11 cellular contexts compared by ENCODE assay signal in genomic region chr13:22126433-22127021, GRCh38.
A peak's percentile ranks its signal among the peaks of the same experiment; 100 is the strongest.
DNase-seq lines count a peak whose midpoint lies in the region; ATAC-seq and TF ChIP-seq lines count a peak whose summit lies in the region.
"Had no signal": no experiment of that assay in that cellular context is flagged by ENCODE, and none has a peak within 500 bp of the region (broad histone marks: within the 10 kb centered on the region; RNA-seq: fewer than 3 reads in every experiment).

No MANE protein-coding gene starts in this region.

- no peaks in the 10 kb centered on the region for H3K27me3 Mint-ChIP-seq in activated naive CD4-positive, alpha-beta T cell treated with anti-CD3 and anti-CD28 coated beads, Interleukin-2, amount 10 ng/mL, durations not matched to agents 7 days and 5 days

- no peak overlapping the region for H3K4me3 Mint-ChIP-seq in activated naive CD4-positive, alpha-beta T cell treated with anti-CD3 and anti-CD28 coated beads, Interleukin-2, amount 10 ng/mL, durations not matched to agents 7 days and 5 days
- H3K4me3 Mint-ChIP-seq: WTC11 had no signal

- no peaks in the 10 kb centered on the region for H3K27me3 ChIP-seq in colonic mucosa

- H3K9ac ChIP-seq in colonic mucosa (ENCODE audit: low read depth in 2 of 2, low read length in 2 of 2): no peak overlapping the region

- no peak for TF ChIP-seq CTCF in colonic mucosa (IDR thresholded peaks at IDR 0.05)
- no peak for TF ChIP-seq CTCF in foreskin fibroblast (IDR thresholded peaks at IDR 0.05; ENCODE audit: low read depth, low read length)

- peaks cover 0 to 15% of the 10 kb centered on the region in 2 donors for H3K9me3 Mint-ChIP-seq in activated naive CD4-positive, alpha-beta T cell treated with anti-CD3 and anti-CD28 coated beads, Interleukin-2, amount 50 U/mL, for 72 hours
- peaks cover 3% of the 10 kb centered on the region for H3K9me3 Mint-ChIP-seq in activated naive CD4-positive, alpha-beta T cell treated with anti-CD3 and anti-CD28 coated beads, Interleukin-2, amount 10 ng/mL, durations not matched to agents 7 days and 5 days

- no peaks in the 10 kb centered on the region for H3K4me1 ChIP-seq in colonic mucosa
- H3K4me1 ChIP-seq: HAP-1 had no signal

- H3K27ac ChIP-seq in colonic mucosa: no peak overlapping the region

- H3K27ac Mint-ChIP-seq in activated naive CD4-positive, alpha-beta T cell treated with anti-CD3 and anti-CD28 coated beads, Interleukin-2, amount 50 U/mL, for 72 hours: peak overlapping the region in 1 of 2 donors; percentile 36
- no peak overlapping the region for H3K27ac Mint-ChIP-seq in activated naive CD4-positive, alpha-beta T cell treated with anti-CD3 and anti-CD28 coated beads, Interleukin-2, amount 10 ng/mL, durations not matched to agents 7 days and 5 days
- H3K27ac Mint-ChIP-seq: WTC11 had no signal

- CTCF ChIA-PET in activated naive CD4-positive, alpha-beta T cell treated with anti-CD3 and anti-CD28 coated beads, Interleukin-2, amount 10 ng/mL, durations not matched to agents 7 days and 5 days (lab: Charles Lee): interaction anchor here (0.6 kb wide), 1 partner anchor 165 kb away, joined by 3 read pairs; no protein-coding TSS in a partner anchor

- ATAC-seq in activated naive CD4-positive, alpha-beta T cell treated with anti-CD3 and anti-CD28 coated beads, Interleukin-2, amount 50 U/mL, for 72 hours: peak; percentile 69 to 91
- ATAC-seq in HG02884 (IDR thresholded peaks at IDR 0.05; ENCODE audit: unreplicated experiment): peak; percentile 99
- ATAC-seq: WTC11 had no signal

- H3K36me3 ChIP-seq in colonic mucosa: no peaks in the 10 kb centered on the region
- H3K36me3 ChIP-seq: HAP-1 had no signal

- DNase-seq in activated naive CD4-positive, alpha-beta T cell treated with anti-CD3 and anti-CD28 coated beads, Interleukin-2, amount 50 U/mL, for 72 hours (ENCODE audit: low spot score in 2 of 2): no peak
- DNase-seq in activated naive CD4-positive, alpha-beta T cell treated with anti-CD3 and anti-CD28 coated beads, Interleukin-2, amount 10 ng/mL, durations not matched to agents 7 days and 5 days: no peak
- DNase-seq in NOMO-1 (lab: John Stamatoyannopoulos, UW; ENCODE audit: unreplicated experiment in 2 of 2) (peak; percentile 29 to 66), colonic mucosa (no peak), retina (no peak), foreskin fibroblast (no peak), SHP77 (lab: John Stamatoyannopoulos, UW) (no peak)
- DNase-seq: NCI-H446 treated with DMSO at 0.1 percent for 48 hours had no signal

- no peaks in the 10 kb centered on the region for H3K9me3 ChIP-seq in colonic mucosa

- no peak overlapping the region for H3K4me3 ChIP-seq in colonic mucosa
- H3K4me3 ChIP-seq in foreskin fibroblast (ENCODE audit: low read depth in 1 of 2, low read length in 2 of 2): no peak overlapping the region
- H3K4me3 ChIP-seq: HAP-1 had no signal

- intact Hi-C loops in colonic mucosa (cut with DNase I): no loop called here

- peaks cover 14% of the 10 kb centered on the region for H3K4me1 Mint-ChIP-seq in activated naive CD4-positive, alpha-beta T cell treated with anti-CD3 and anti-CD28 coated beads, Interleukin-2, amount 10 ng/mL, durations not matched to agents 7 days and 5 days
- H3K4me1 Mint-ChIP-seq: WTC11 had no signal

- H3K36me3 Mint-ChIP-seq in activated naive CD4-positive, alpha-beta T cell treated with anti-CD3 and anti-CD28 coated beads, Interleukin-2, amount 50 U/mL, for 72 hours: peaks cover 15 to 36% of the 10 kb centered on the region in 2 donors
- no peaks in the 10 kb centered on the region for H3K36me3 Mint-ChIP-seq in activated naive CD4-positive, alpha-beta T cell treated with anti-CD3 and anti-CD28 coated beads, Interleukin-2, amount 10 ng/mL, durations not matched to agents 7 days and 5 days
- H3K36me3 Mint-ChIP-seq: WTC11 had no signal

Comparison
In these comparisons a context has a peak if more than half of its experiments do, and no peak if none do; other contexts are left out.
1. DNase-seq: peak in NOMO-1 (2 of 2); none in activated naive CD4-positive, alpha-beta T cell treated with anti-CD3 and anti-CD28 coated beads, Interleukin-2, amount 50 U/mL, for 72 hours (0 of 2), activated naive CD4-positive, alpha-beta T cell treated with anti-CD3 and anti-CD28 coated beads, Interleukin-2, amount 10 ng/mL, durations not matched to agents 7 days and 5 days (single experiment), colonic mucosa (single experiment), retina (single experiment), foreskin fibroblast (0 of 2) and SHP77 (0 of 2).